Comparison of ENCODE assay signal across 19 cellular contexts in the genomic region with DNA sequence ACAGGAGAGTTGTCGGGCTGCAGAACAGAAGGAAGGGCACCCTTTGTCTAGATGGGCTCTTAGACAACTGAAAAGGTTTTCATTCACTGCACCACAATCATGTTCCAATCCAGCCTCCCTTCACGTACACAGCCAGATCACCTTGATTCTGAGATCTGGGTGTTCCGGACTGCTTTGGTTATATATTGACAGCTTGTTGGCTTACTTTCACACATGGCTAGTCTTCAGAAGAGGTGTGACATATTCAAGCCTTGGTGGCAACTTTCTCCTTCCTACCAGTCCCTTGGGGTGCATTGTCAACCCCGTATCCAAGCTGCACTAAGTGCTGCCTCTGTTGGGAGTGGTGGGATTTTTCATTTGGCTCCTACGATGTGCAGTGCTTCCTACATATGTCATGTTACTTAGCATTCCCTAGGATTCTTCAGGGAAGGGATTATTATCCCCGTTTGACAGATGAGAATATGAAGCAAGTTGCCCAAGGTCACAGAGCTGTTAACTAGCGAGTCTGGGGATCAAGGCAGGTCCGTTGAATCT.
DNase-seq lines count a peak whose midpoint lies in the region; ATAC-seq and TF ChIP-seq lines count a peak whose summit lies in the region.
"Had no signal": no experiment of that assay in that cellular context is flagged by ENCODE, and none has a peak within 500 bp of the region (broad histone marks: within the 10 kb centered on the region; RNA-seq: fewer than 3 reads in every experiment).

No MANE protein-coding gene starts in this region.

- TF ChIP-seq CTCF in tibial nerve (IDR thresholded peaks at IDR 0.05) = no peak

- no peak overlapping the region for H3K14ac ChIP-seq in mesenchymal stem cell (ENCODE audit: low read length in 2 of 2)

- H3K4me2 ChIP-seq in mesenchymal stem cell (ENCODE audit: low read length, poor library complexity, severe bottlenecking) = no peak overlapping the region
- H3K4me2 ChIP-seq: smooth muscle cell had no signal

- ATAC-seq in GM21576 (IDR thresholded peaks at IDR 0.05; ENCODE audit: unreplicated experiment) (peak; percentile 30), HG03342 (IDR thresholded peaks at IDR 0.05; ENCODE audit: unreplicated experiment) (peak; percentile 43)
- ATAC-seq in activated CD4-positive, CD25-positive, alpha-beta regulatory T cell treated with anti-CD3 and anti-CD28 coated beads, Interleukin-2, amount 50 U/mL, for 24 hours = no peak
- ATAC-seq: pancreas had no signal

- H4K91ac ChIP-seq in mesenchymal stem cell (ENCODE audit: low read length) = no peak overlapping the region

- peak; percentile 35 for DNase-seq in DMS53 (lab: John Stamatoyannopoulos, UW)
- DNase-seq in DMS53 treated with DMSO at 0.1 percent for 48 hours (lab: John Stamatoyannopoulos, UW; ENCODE audit: unreplicated experiment) = no peak
- DNase-seq in mesenchymal stem cell = no peak
- no peak for DNase-seq in stimulated activated CD4-positive, alpha-beta T cell treated with anti-CD3 and anti-CD28 coated beads, Interleukin-4, amount 100 ng/mL, for 24 hours
- DNase-seq in tibial nerve (ENCODE audit: low spot score in 2 of 2) = no peak
- DNase-seq: activated CD4-positive, alpha-beta memory T cell treated with anti-CD3 and anti-CD28 coated beads, Interleukin-2, amount 10 ng/mL, durations not matched to agents 7 days and 5 days; activated effector memory CD4-positive, alpha-beta T cell treated with Interleukin-2 at 50 U/mL for 16 hours; CD4-positive, alpha-beta memory T cell; effector CD8-positive, alpha-beta T cell; NCI-H2029; pancreas; substantia nigra; T1000 had no signal

- no peak for TF ChIP-seq POLR2A in tibial nerve (IDR thresholded peaks at IDR 0.05)

- no peaks in the 10 kb centered on the region for H3K9me3 ChIP-seq in mesenchymal stem cell (ENCODE audit: control insufficient read depth, low read length)
- H3K9me3 ChIP-seq in tibial nerve = no peaks in the 10 kb centered on the region
- H3K9me3 ChIP-seq: HAP-1, pancreas had no signal

- no peak overlapping the region for H2AFZ ChIP-seq in mesenchymal stem cell (ENCODE audit: low read depth, low read length)

- H3K4me1 ChIP-seq in mesenchymal stem cell (ENCODE audit: control insufficient read depth, insufficient read depth, low read depth, low read length) = peaks cover 5% of the 10 kb centered on the region
- H3K4me1 ChIP-seq in tibial nerve = peaks cover 0 to 33% (median 0%) of the 10 kb centered on the region in 4 donors
- H3K4me1 ChIP-seq: HAP-1, pancreas had no signal

- H3K4me3 ChIP-seq in mesenchymal stem cell (ENCODE audit: insufficient read depth in 1 of 2, low read depth in 1 of 2, low read length in 2 of 2) = no peak overlapping the region
- no peak overlapping the region for H3K4me3 ChIP-seq in tibial nerve
- H3K4me3 ChIP-seq: HAP-1, pancreas, smooth muscle cell had no signal

- peak overlapping the region in 1 of 2 experiments; percentile 29 for H2BK12ac ChIP-seq in mesenchymal stem cell (ENCODE audit: low read length in 2 of 2)

- 97% methylated on average over 8 of the region's 8 CpGs for WGBS in mesenchymal stem cell
- 68 to 70% methylated on average over 8 of the region's 8 CpGs for WGBS in tibial nerve, 2 donors

- H2BK120ac ChIP-seq in mesenchymal stem cell (ENCODE audit: low read depth, low read length) = no peak overlapping the region

- H2BK15ac ChIP-seq in mesenchymal stem cell (ENCODE audit: low read depth, poor library complexity, severe bottlenecking) = no peak overlapping the region

- H4K8ac ChIP-seq in mesenchymal stem cell (ENCODE audit: low read length) = no peak overlapping the region

- no peak overlapping the region for H3K23ac ChIP-seq in mesenchymal stem cell (ENCODE audit: low read length in 2 of 2)

- H3K4ac ChIP-seq in mesenchymal stem cell (ENCODE audit: low read depth in 1 of 2, low read length in 2 of 2) = no peak overlapping the region

- TF ChIP-seq EP300 in tibial nerve (IDR thresholded peaks at IDR 0.05) = no peak

- H3K18ac ChIP-seq in mesenchymal stem cell (ENCODE audit: low read depth in 1 of 2, low read length in 2 of 2) = no peak overlapping the region

- no peak overlapping the region for H3K9ac ChIP-seq in mesenchymal stem cell (ENCODE audit: low read length)

- H3K27ac ChIP-seq in mesenchymal stem cell (ENCODE audit: low read length, poor library complexity, severe bottlenecking) (no peak overlapping the region), tibial nerve (peak overlapping the region in 2 of 4 donors; percentile 35 to 58)
- H3K27ac ChIP-seq: 22Rv1, pancreas had no signal

- H3K36me3 ChIP-seq in mesenchymal stem cell (ENCODE audit: control insufficient read depth in 1 of 2, insufficient read depth in 2 of 2, low read depth in 1 of 2, low read length in 2 of 2) (peaks cover 0 to 20% of the 10 kb centered on the region in 2 experiments), tibial nerve (peaks cover 0 to 5% (median 0%) of the 10 kb centered on the region in 3 donors)
- H3K36me3 ChIP-seq: HAP-1, pancreas had no signal

- H3K27me3 ChIP-seq in mesenchymal stem cell (ENCODE audit: control insufficient read depth in 1 of 2, insufficient read depth in 1 of 2, low read length in 2 of 2) (peaks cover 0 to 4% of the 10 kb centered on the region in 2 experiments), tibial nerve (no peaks in the 10 kb centered on the region)
- H3K27me3 ChIP-seq: pancreas had no signal

- H3K79me1 ChIP-seq in mesenchymal stem cell (replicated peaks; ENCODE audit: low read length, poor library complexity, severe bottlenecking) = no peaks in the 10 kb centered on the region

- peak overlapping the region; percentile 14 for H2AK5ac ChIP-seq in mesenchymal stem cell (ENCODE audit: low read length, severe bottlenecking)

- H2BK5ac ChIP-seq in mesenchymal stem cell (ENCODE audit: low read depth, low read length, poor library complexity, severe bottlenecking) = no peak overlapping the region

Comparison
In these comparisons a context has a peak if more than half of its experiments do, and no peak if none do; other contexts are left out.
1. ATAC-seq: peak in GM21576 (single experiment) and HG03342 (single experiment); none in activated CD4-positive, CD25-positive, alpha-beta regulatory T cell treated with anti-CD3 and anti-CD28 coated beads, Interleukin-2, amount 50 U/mL, for 24 hours (0 of 2).